ENCODE assay signal across 15 cellular contexts in the genomic region with DNA sequence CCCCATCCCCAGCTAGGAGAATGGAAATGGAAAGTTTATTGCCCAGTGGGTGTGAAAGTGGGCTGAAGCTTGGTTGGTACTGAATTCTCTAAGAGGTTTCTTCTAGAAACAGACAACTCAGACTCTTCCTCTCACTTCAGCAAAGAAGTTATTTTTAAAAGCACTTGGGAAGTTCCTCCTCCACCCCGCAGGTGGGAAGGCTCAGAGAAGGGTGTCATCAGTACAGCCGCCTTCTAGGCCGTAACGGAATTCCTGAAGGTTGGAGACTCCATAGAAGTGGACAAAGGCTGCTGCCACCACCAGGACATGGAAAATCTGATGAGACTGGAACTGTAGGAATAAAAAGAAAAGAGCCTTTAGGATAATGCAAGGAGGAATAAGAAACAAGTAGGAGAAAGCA. TPM values are rescaled to one million over a fixed set of nuclear protein-coding genes. Genes with fewer than 3 reads are reported as not detected.
A peak's percentile ranks its signal among the peaks of the same experiment; 100 is the strongest.
DNase-seq lines count a peak whose midpoint lies in the region; ATAC-seq and TF ChIP-seq lines count a peak whose summit lies in the region.
"Had no signal": no experiment of that assay in that cellular context is flagged by ENCODE, and none has a peak within 500 bp of the region (broad histone marks: within the 10 kb centered on the region; RNA-seq: fewer than 3 reads in every experiment).

No MANE protein-coding gene starts in this region.

- intact Hi-C loops in MCF 10A (cut with micrococcal nuclease) = no loop called here
- intact Hi-C loops in mammary epithelial cell (cut with micrococcal nuclease) = no loop called here

- peaks cover 32% of the 10 kb centered on the region for H3K36me3 ChIP-seq in mammary epithelial cell (ENCODE audit: insufficient read depth, low read length)

- CTCF ChIA-PET in MCF 10A (lab: Yijun Ruan, JAX) = interaction anchor here (0.9 to 7.0 kb wide), 3 partner anchors 12 to 57 kb away, joined by 3 to 57 read pairs (median 4); no protein-coding TSS in a partner anchor
- CTCF ChIA-PET in mammary epithelial cell (lab: Charles Lee; ENCODE audit: low non-redundant PET) = no interaction called here
- CTCF ChIA-PET in RWPE1 (lab: Yijun Ruan, JAX) = interaction anchor here (1.0 kb wide), 1 partner anchor 10 kb away, joined by 3 read pairs; no protein-coding TSS in a partner anchor

- H3K4me1 ChIP-seq in mammary epithelial cell (ENCODE audit: insufficient read depth, low read length) = peaks cover 3% of the 10 kb centered on the region
- H3K4me1 ChIP-seq: HAP-1 had no signal

- H3K9me3 Mint-ChIP-seq in MCF 10A (ENCODE audit: unreplicated experiment) (no peaks in the 10 kb centered on the region), nephron progenitor cell (no peaks in the 10 kb centered on the region)
- H3K9me3 Mint-ChIP-seq in effector memory CD8-positive, alpha-beta T cell = no peaks in the 10 kb centered on the region
- H3K9me3 Mint-ChIP-seq: CD4-positive, alpha-beta memory T cell had no signal

- H3K27ac Mint-ChIP-seq in MCF 10A (ENCODE audit: low read depth, unreplicated experiment) (peak overlapping the region; percentile 41), nephron progenitor cell (peak overlapping the region; percentile 77)
- no peak overlapping the region for H3K27ac Mint-ChIP-seq in effector memory CD8-positive, alpha-beta T cell

- no peaks in the 10 kb centered on the region for H3K27me3 ChIP-seq in mammary epithelial cell (ENCODE audit: insufficient read depth, low read length)

- no peaks in the 10 kb centered on the region for H3K27me3 Mint-ChIP-seq in MCF 10A (ENCODE audit: insufficient read depth, unreplicated experiment)
- H3K27me3 Mint-ChIP-seq in nephron progenitor cell (ENCODE audit: low read depth, poor library complexity) = no peaks in the 10 kb centered on the region
- H3K27me3 Mint-ChIP-seq in effector memory CD8-positive, alpha-beta T cell = no peaks in the 10 kb centered on the region
- H3K27me3 Mint-ChIP-seq: CD4-positive, alpha-beta memory T cell had no signal

- WGBS in mammary epithelial cell (ENCODE audit: low coverage, missing lambda C conversion rate) = 100% methylated on average over 4 of the region's 4 CpGs

- no peaks in the 10 kb centered on the region for H3K79me2 ChIP-seq in mammary epithelial cell (ENCODE audit: insufficient read depth, low read length)

- H3K27ac ChIP-seq in mammary epithelial cell (ENCODE audit: insufficient read depth, low read depth, low read length) = no peak overlapping the region
- peak overlapping the region; percentile 52 for H3K27ac ChIP-seq in RWPE1

- H2AFZ ChIP-seq in mammary epithelial cell (ENCODE audit: low read depth, low read length) = no peak overlapping the region

- TF ChIP-seq CTCF in MCF 10A (IDR thresholded peaks at IDR 0.05; ENCODE audit: unreplicated experiment) (no peak), mammary epithelial cell (conservative IDR thresholded peaks at IDR 0.05 in 1 of 2, IDR thresholded peaks at IDR 0.05 in 1 of 2; ENCODE audit: extremely low read depth in 1 of 2, insufficient read depth in 1 of 2, low read depth in 1 of 2, low read length in 2 of 2) (no peak), RWPE1 (conservative IDR thresholded peaks at IDR 0.05; ENCODE audit: low read depth) (no peak), nephron progenitor cell (IDR thresholded peaks at IDR 0.05) (no peak)

- H3K4me3 ChIP-seq in mammary epithelial cell (replicated peaks in 1 of 3; ENCODE audit: insufficient read depth in 1 of 3, low read depth in 2 of 3, low read length in 3 of 3) = no peak overlapping the region
- H3K4me3 ChIP-seq: HAP-1 had no signal

- POLR2A ChIA-PET in MCF 10A (lab: Yijun Ruan, JAX) = interaction anchor here (0.6 to 9.6 kb wide), 5 partner anchors 12 to 1652 kb away, joined by 3 to 108 read pairs (median 5); no protein-coding TSS in a partner anchor
- POLR2A ChIA-PET in RWPE1 (lab: Yijun Ruan, JAX; ENCODE audit: low non-redundant PET) = no interaction called here

- H3K9ac ChIP-seq in mammary epithelial cell (ENCODE audit: insufficient read depth, low read length) = no peak overlapping the region

- H3K4me2 ChIP-seq in mammary epithelial cell (ENCODE audit: insufficient read depth, low read depth, low read length) = no peak overlapping the region

- no peaks in the 10 kb centered on the region for H4K20me1 ChIP-seq in mammary epithelial cell (ENCODE audit: insufficient read depth, low read length)

- BruUV-seq in MCF 10A (replicated peaks; lab: Mats Ljungman, UMichigan) = no TSS peak
- BruUV-seq in mammary epithelial cell (replicated peaks; lab: Mats Ljungman, UMichigan) = no TSS peak

- no peaks in the 10 kb centered on the region for H3K9me3 ChIP-seq in mammary epithelial cell (replicated peaks; ENCODE audit: insufficient read depth, low read length)
- H3K9me3 ChIP-seq: HAP-1 had no signal

- no peaks in the 10 kb centered on the region for H3K4me1 Mint-ChIP-seq in MCF 10A (ENCODE audit: insufficient read depth, unreplicated experiment)
- no peaks in the 10 kb centered on the region for H3K4me1 Mint-ChIP-seq in nephron progenitor cell
- H3K4me1 Mint-ChIP-seq in effector memory CD8-positive, alpha-beta T cell (ENCODE audit: low read depth in 2 of 2) = no peaks in the 10 kb centered on the region
- H3K4me1 Mint-ChIP-seq: CD4-positive, alpha-beta memory T cell had no signal

- H3K36me3 Mint-ChIP-seq in MCF 10A (ENCODE audit: insufficient read depth, unreplicated experiment) = peaks cover 72% of the 10 kb centered on the region
- peaks cover 45% of the 10 kb centered on the region for H3K36me3 Mint-ChIP-seq in nephron progenitor cell (ENCODE audit: low read depth)
- peaks cover 61% of the 10 kb centered on the region for H3K36me3 Mint-ChIP-seq in effector memory CD8-positive, alpha-beta T cell (ENCODE audit: insufficient read depth)

- in situ Hi-C loops in mammary epithelial cell (cut with MboI; ENCODE audit: low sequenced_read_pairs in 2 of 2) = no loop called here

- ATAC-seq in GM21515 (IDR thresholded peaks at IDR 0.05; ENCODE audit: unreplicated experiment) = no peak
- ATAC-seq in effector memory CD8-positive, alpha-beta T cell (replicated peaks) = no peak

- dilution Hi-C loops in mammary epithelial cell (cut with HindIII; ENCODE audit: low sequenced_read_pairs) = loop anchor here (5.0 kb wide), 1 partner anchor 54 kb away; a partner anchor contains a TSS

- H3K4me3 Mint-ChIP-seq in MCF 10A (ENCODE audit: unreplicated experiment) (no peak overlapping the region), nephron progenitor cell (no peak overlapping the region)
- H3K4me3 Mint-ChIP-seq in effector memory CD8-positive, alpha-beta T cell = no peak overlapping the region
- H3K4me3 Mint-ChIP-seq: CD4-positive, alpha-beta memory T cell had no signal

- DNase-seq in MCF 10A (ENCODE audit: unreplicated experiment) = no peak
- no peak for DNase-seq in mammary epithelial cell
- DNase-seq in RWPE1 (ENCODE audit: low spot score) = no peak
- DNase-seq in nephron progenitor cell = no peak
- no peak for DNase-seq in effector memory CD8-positive, alpha-beta T cell
- DNase-seq: C1 segment of cervical spinal cord; Calu3; CD4-positive, alpha-beta memory T cell; COR-L47; DMS53; DMS79 treated with DMSO at 0.1 percent for 48 hours; GF-D8; GOT3 had no signal

RNA-seq across cellular contexts. Expression of a gene that starts 14.3 kb away (rescaled TPM):
- total RNA-seq in MCF 10A (2022) (51.0 and 59.0 TPM in 2 replicates), mammary epithelial cell (10 to 100 TPM; 20.8 to 28.3 TPM)
- 15.6 TPM for polyA plus RNA-seq in mammary epithelial cell
- 21.6 TPM for polyA minus RNA-seq in mammary epithelial cell

RNA-seq across cellular contexts. Expression of a gene that starts 16.7 kb away (rescaled TPM):
- 157 and 168 TPM in 2 replicates for total RNA-seq in MCF 10A (2022)
- total RNA-seq in mammary epithelial cell = 100 to 1,000 TPM in 1 of 2 donors, 10 to 100 TPM in 1; 98.2 to 157 TPM
- 171 TPM for polyA plus RNA-seq in mammary epithelial cell
- 196 TPM for polyA minus RNA-seq in mammary epithelial cell

RNA-seq across cellular contexts. Expression of a gene that starts 25.7 kb away (rescaled TPM):
- total RNA-seq in MCF 10A (2022) (41.3 and 52.7 TPM in 2 replicates), mammary epithelial cell (10 to 100 TPM; 50.7 to 95.2 TPM)
- polyA plus RNA-seq in mammary epithelial cell = 97.7 TPM
- 57.0 TPM for polyA minus RNA-seq in mammary epithelial cell

RNA-seq across cellular contexts. Expression of a gene that starts 52.4 kb away (rescaled TPM):
- total RNA-seq in MCF 10A (2022) (11.2 and 13.5 TPM in 2 replicates), mammary epithelial cell (1 to 10 TPM; 5.2 to 8.5 TPM)
- polyA plus RNA-seq in mammary epithelial cell = 12.4 TPM
- 6.8 TPM for polyA minus RNA-seq in mammary epithelial cell

Comparison
In these comparisons a context has a peak if more than half of its experiments do, and no peak if none do; other contexts are left out.
1. H3K27ac Mint-ChIP-seq: peak in MCF 10A (single experiment) and nephron progenitor cell (single experiment); none in effector memory CD8-positive, alpha-beta T cell (0 of 2).